In genomic region chr12:123062682-123063426, GRCh38 we compare ENCODE assay signal across 8 cellular contexts.
A peak's percentile ranks its signal among the peaks of the same experiment; 100 is the strongest.
DNase-seq lines count a peak whose midpoint lies in the region; TF ChIP-seq lines count a peak whose summit lies in the region.

No MANE protein-coding gene starts in this region.

- H3K27ac ChIP-seq in dorsolateral prefrontal cortex (peak overlapping the region in 57 of 59 donors; percentile 13 to 96 (median 82)), ovary (peak overlapping the region; percentile 11 to 91)

- H3K27ac Mint-ChIP-seq in endothelial cell (ENCODE audit: unreplicated experiment) (no peak overlapping the region), progenitor cell of endocrine pancreas (no peak overlapping the region)

- H3K27me3 ChIP-seq in dorsolateral prefrontal cortex (no peaks in the 10 kb centered on the region), ovary (no peaks in the 10 kb centered on the region)

- H3K36me3 ChIP-seq in ovary: no peaks in the 10 kb centered on the region

- TF ChIP-seq EP300 in ovary (IDR thresholded peaks at IDR 0.05): no peak

- H3K4me1 Mint-ChIP-seq in endothelial cell (ENCODE audit: unreplicated experiment) (peaks cover 20% of the 10 kb centered on the region), progenitor cell of endocrine pancreas (ENCODE audit: low read depth) (no peaks in the 10 kb centered on the region)

- intact Hi-C loops in dorsolateral prefrontal cortex (cut with DNase I): no loop called here
- intact Hi-C loops in ovary (cut with DNase I): loop anchor here in 2 of 4 donors (5.0 kb wide), 2 partner anchors 74 to 79 kb away; no protein-coding TSS in a partner anchor

- H3K9me3 ChIP-seq in ovary: no peaks in the 10 kb centered on the region

- no peak overlapping the region for H3K4me3 ChIP-seq in dorsolateral prefrontal cortex
- H3K4me3 ChIP-seq in ovary: no peak overlapping the region

- peak; percentile 54 for DNase-seq in GM04503 (ENCODE audit: low read depth)
- peak; percentile 42 to 67 for DNase-seq in NOMO-1 (lab: John Stamatoyannopoulos, UW; ENCODE audit: unreplicated experiment in 2 of 2)
- DNase-seq in dorsolateral prefrontal cortex: peak in 1 of 10 donors; percentile 47
- DNase-seq in ovary: peak in 3 of 5 donors; percentile 67 to 74 (median 74)
- no peak for DNase-seq in T-helper 9 cell
- no peak for DNase-seq in endothelial cell (ENCODE audit: low spot score)
- DNase-seq in progenitor cell of endocrine pancreas (ENCODE audit: low spot score, unreplicated experiment): no peak
- DNase-seq in NCI-H774 (lab: John Stamatoyannopoulos, UW): no peak

- peaks cover 69% of the 10 kb centered on the region for H3K4me1 ChIP-seq in ovary (ENCODE audit: insufficient read depth)

- H3K36me3 Mint-ChIP-seq in endothelial cell (ENCODE audit: low read depth, unreplicated experiment) (peaks cover 11% of the 10 kb centered on the region), progenitor cell of endocrine pancreas (ENCODE audit: insufficient read depth) (no peaks in the 10 kb centered on the region)

- H3K4me3 Mint-ChIP-seq in endothelial cell (ENCODE audit: unreplicated experiment) (no peak overlapping the region), progenitor cell of endocrine pancreas (ENCODE audit: low read depth) (no peak overlapping the region)

- 16 to 31% (median 18%) methylated on average over 8 of the region's 8 CpGs for WGBS in ovary, 3 donors

- TF ChIP-seq POLR2A in ovary (IDR thresholded peaks at IDR 0.05): no peak

- no peak for TF ChIP-seq CTCF in dorsolateral prefrontal cortex (IDR thresholded peaks at IDR 0.05 in 54 of 56, conservative IDR thresholded peaks at IDR 0.05 in 2 of 56; ENCODE audit: low read depth in 1 of 56, partially characterized antibody in 56 of 56)
- no peak for TF ChIP-seq CTCF in ovary (IDR thresholded peaks at IDR 0.05)
- TF ChIP-seq CTCF in endothelial cell (IDR thresholded peaks at IDR 0.05; ENCODE audit: unreplicated experiment): no peak
- TF ChIP-seq CTCF in progenitor cell of endocrine pancreas (IDR thresholded peaks at IDR 0.05; ENCODE audit: unreplicated experiment): no peak

- H3K9me3 Mint-ChIP-seq in endothelial cell (ENCODE audit: unreplicated experiment): no peaks in the 10 kb centered on the region
- no peaks in the 10 kb centered on the region for H3K9me3 Mint-ChIP-seq in progenitor cell of endocrine pancreas (ENCODE audit: low read depth)

- H3K27me3 Mint-ChIP-seq in endothelial cell (ENCODE audit: unreplicated experiment) (peaks cover 2% of the 10 kb centered on the region), progenitor cell of endocrine pancreas (peaks cover 6% of the 10 kb centered on the region)

Comparison
In these comparisons a context has a peak if more than half of its experiments do, and no peak if none do; other contexts are left out.
1. DNase-seq: peak in GM04503 (single experiment), NOMO-1 (2 of 2) and ovary (3 of 5); none in T-helper 9 cell (single experiment), endothelial cell (single experiment), progenitor cell of endocrine pancreas (single experiment) and NCI-H774 (single experiment).